1 cellular context compared by ENCODE assay signal in the genomic region with DNA sequence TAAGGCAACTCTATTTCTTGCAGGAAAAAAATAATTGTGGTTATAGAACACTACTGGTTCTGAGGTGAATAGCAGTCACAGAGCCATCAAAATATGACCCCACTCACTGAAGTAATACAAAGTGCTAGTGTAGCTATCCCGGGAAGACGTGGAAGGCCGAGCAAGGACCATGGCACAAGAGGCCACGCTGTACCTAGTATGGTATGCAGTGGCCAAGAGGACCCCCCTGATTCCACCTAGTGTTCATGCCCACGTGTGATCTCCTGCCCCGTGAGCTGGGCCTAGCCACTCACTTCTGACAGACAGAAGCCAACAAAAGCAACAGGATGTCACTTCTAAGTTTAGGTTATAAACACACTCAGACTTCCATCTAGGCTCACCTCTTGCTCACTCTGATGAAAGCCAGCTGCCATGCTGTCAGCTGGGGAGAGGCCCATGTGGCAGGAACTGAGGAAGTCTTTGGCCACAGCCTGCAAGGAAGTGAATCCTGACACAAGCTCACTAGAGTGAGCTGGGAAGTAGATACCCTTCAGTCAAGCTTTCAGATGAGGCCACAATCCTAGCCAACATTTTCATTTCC.
TF ChIP-seq lines count a peak whose summit lies in the region.

No MANE protein-coding gene starts in this region.

TF ChIP-seq in HCT116, 20 proteins besides CTCF, POLR2A, EP300 and RAD21 (continued from another document):
- TF ChIP-seq, protein P1, sequence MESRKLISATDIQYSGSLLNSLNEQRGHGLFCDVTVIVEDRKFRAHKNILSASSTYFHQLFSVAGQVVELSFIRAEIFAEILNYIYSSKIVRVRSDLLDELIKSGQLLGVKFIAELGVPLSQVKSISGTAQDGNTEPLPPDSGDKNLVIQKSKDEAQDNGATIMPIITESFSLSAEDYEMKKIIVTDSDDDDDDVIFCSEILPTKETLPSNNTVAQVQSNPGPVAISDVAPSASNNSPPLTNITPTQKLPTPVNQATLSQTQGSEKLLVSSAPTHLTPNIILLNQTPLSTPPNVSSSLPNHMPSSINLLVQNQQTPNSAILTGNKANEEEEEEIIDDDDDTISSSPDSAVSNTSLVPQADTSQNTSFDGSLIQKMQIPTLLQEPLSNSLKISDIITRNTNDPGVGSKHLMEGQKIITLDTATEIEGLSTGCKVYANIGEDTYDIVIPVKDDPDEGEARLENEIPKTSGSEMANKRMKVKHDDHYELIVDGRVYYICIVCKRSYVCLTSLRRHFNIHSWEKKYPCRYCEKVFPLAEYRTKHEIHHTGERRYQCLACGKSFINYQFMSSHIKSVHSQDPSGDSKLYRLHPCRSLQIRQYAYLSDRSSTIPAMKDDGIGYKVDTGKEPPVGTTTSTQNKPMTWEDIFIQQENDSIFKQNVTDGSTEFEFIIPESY (IDR thresholded peaks at IDR 0.05; ENCODE audit: extremely low read depth, insufficient replicate concordance, low read length) = no peak
- TF ChIP-seq CBX3 (IDR thresholded peaks at IDR 0.05; ENCODE audit: low read depth) = no peak
TF ChIP-seq in HCT116: peak in this region for 1.
